Comparison of ENCODE assay signal across 8 cellular contexts in genomic region chr16:5071341-5071680, GRCh38. TPM values are rescaled to one million over a fixed set of nuclear protein-coding genes. Genes with fewer than 3 reads are reported as not detected.
DNase-seq lines count a peak whose midpoint lies in the region; ATAC-seq and TF ChIP-seq lines count a peak whose summit lies in the region.

No MANE protein-coding gene starts in this region.

- TF ChIP-seq CTCF in GM23338 (conservative IDR thresholded peaks at IDR 0.05; ENCODE audit: low read depth in 2 of 2), result no peak
- no peak for TF ChIP-seq CTCF in activated B cell treated with CpG ODN at 0.5 μM for 24 hours (IDR thresholded peaks at IDR 0.05)
- no peak for TF ChIP-seq CTCF in glutamatergic neuron (IDR thresholded peaks at IDR 0.05; ENCODE audit: partially characterized antibody, unreplicated experiment)

- CTCF ChIA-PET in activated B cell treated with CpG ODN at 0.5 μM for 24 hours (lab: Charles Lee), result no interaction called here

- H3K4me1 Mint-ChIP-seq in GM23338, result peaks cover 18% of the 10 kb centered on the region
- H3K4me1 Mint-ChIP-seq in activated B cell treated with CpG ODN at 0.5 μM for 24 hours, result peaks cover 25% of the 10 kb centered on the region
- peaks cover 2% of the 10 kb centered on the region for H3K4me1 Mint-ChIP-seq in glutamatergic neuron (ENCODE audit: low read depth, unreplicated experiment)

- peak overlapping the region; percentile 97 for H2AFZ ChIP-seq in GM23338

- H3K4me1 ChIP-seq in GM23338 (ENCODE audit: insufficient read depth), result peaks cover 7% of the 10 kb centered on the region

- H3K36me3 Mint-ChIP-seq in GM23338 (ENCODE audit: low read depth) (peaks cover 21% of the 10 kb centered on the region), activated B cell treated with CpG ODN at 0.5 μM for 24 hours (ENCODE audit: low read depth) (peaks cover 26% of the 10 kb centered on the region), glutamatergic neuron (ENCODE audit: unreplicated experiment) (no peaks in the 10 kb centered on the region)

- no peaks in the 10 kb centered on the region for H3K36me3 ChIP-seq in GM23338 (ENCODE audit: insufficient read depth)

- H3K79me2 ChIP-seq in GM23338 (replicated peaks; ENCODE audit: insufficient read depth), result peaks cover 35% of the 10 kb centered on the region

- H3K27me3 ChIP-seq in GM23338 (ENCODE audit: insufficient read depth), result no peaks in the 10 kb centered on the region

- H3F3A ChIP-seq in GM23338 (replicated peaks; ENCODE audit: low read depth), result no peaks in the 10 kb centered on the region; the same call in 1 of the 2 replicates

- H3K27ac ChIP-seq in GM23338 (ENCODE audit: low read depth) (no peak overlapping the region), skin epidermis (peak overlapping the region; percentile 24 to 94 (median 84))

- H3K4me3 ChIP-seq in GM23338, result peak overlapping the region; percentile 94
- peak overlapping the region; percentile 49 to 91 (median 69) for H3K4me3 ChIP-seq in skin epidermis

- H3K27ac Mint-ChIP-seq in GM23338 (no peak overlapping the region), activated B cell treated with CpG ODN at 0.5 μM for 24 hours (peak overlapping the region; percentile 94), glutamatergic neuron (ENCODE audit: unreplicated experiment) (peak overlapping the region; percentile 96)

- H3K9me2 ChIP-seq in GM23338 (ENCODE audit: insufficient read depth), result no peaks in the 10 kb centered on the region

- DNase-seq in GM23338 (ENCODE audit: low spot score) (no peak), activated B cell treated with CpG ODN at 0.5 μM for 24 hours (no peak), glutamatergic neuron (no peak), NCI-H2029 (lab: John Stamatoyannopoulos, UW) (no peak)
- no peak for DNase-seq in stimulated activated naive CD4-positive, alpha-beta T cell treated with Interleukin-2 at 50 U/mL for 16 hours (lab: John Stamatoyannopoulos, UW)

- H3K4me3 Mint-ChIP-seq in GM23338 (peak overlapping the region; percentile 96), activated B cell treated with CpG ODN at 0.5 μM for 24 hours (peak overlapping the region; percentile 96), glutamatergic neuron (ENCODE audit: unreplicated experiment) (peak overlapping the region; percentile 96)

- ATAC-seq in GM23338 (no peak), activated B cell treated with CpG ODN at 0.5 μM for 24 hours (ENCODE audit: low read depth) (no peak), HG02678 (IDR thresholded peaks at IDR 0.05; ENCODE audit: unreplicated experiment) (no peak)
- no peak for ATAC-seq in activated CD4-positive, CD25-positive, alpha-beta regulatory T cell treated with anti-CD3 and anti-CD28 coated beads, Interleukin-2, amount 50 U/mL, for 24 hours

- peaks cover 14% of the 10 kb centered on the region for H3K27me3 Mint-ChIP-seq in GM23338 (ENCODE audit: insufficient read depth, low read depth, poor library complexity)
- H3K27me3 Mint-ChIP-seq in activated B cell treated with CpG ODN at 0.5 μM for 24 hours, result peaks cover 3% of the 10 kb centered on the region
- peaks cover 3% of the 10 kb centered on the region for H3K27me3 Mint-ChIP-seq in glutamatergic neuron (ENCODE audit: unreplicated experiment)

- intact Hi-C loops in activated B cell treated with CpG ODN at 0.5 μM for 24 hours (cut with micrococcal nuclease), result loop anchor here (1.0 to 5.0 kb wide), 2 partner anchors 38 to 224 kb away; partner anchors contain the start of genes GLYR1, NAGPA and UBN1

- POLR2A ChIA-PET in activated B cell treated with CpG ODN at 0.5 μM for 24 hours (lab: Charles Lee), result interaction anchor here (1.7 to 2.0 kb wide), 4 partner anchors 27 to 720 kb away, joined by 5 to 19 read pairs (median 6); partner anchors contain the start of genes NAGPA and PAM16

- peak overlapping the region; percentile 97; the same call in 1 of the 2 replicates for H3K4me2 ChIP-seq in GM23338

- 0 out of 3 replicates have a peak, but pooled peaks cover 3% of the 10 kb centered on the region for H3K9me3 Mint-ChIP-seq in GM23338
- H3K9me3 Mint-ChIP-seq in activated B cell treated with CpG ODN at 0.5 μM for 24 hours, result no peaks in the 10 kb centered on the region
- H3K9me3 Mint-ChIP-seq in glutamatergic neuron (ENCODE audit: unreplicated experiment), result peaks cover 2% of the 10 kb centered on the region

- no peaks in the 10 kb centered on the region; the same call in 1 of the 2 replicates for H4K20me1 ChIP-seq in GM23338 (replicated peaks; ENCODE audit: insufficient read depth)

TF ChIP-seq in GM23338, 12 proteins besides CTCF, POLR2A, EP300 and RAD21 (continues in another document):
- TF ChIP-seq, protein P1, sequence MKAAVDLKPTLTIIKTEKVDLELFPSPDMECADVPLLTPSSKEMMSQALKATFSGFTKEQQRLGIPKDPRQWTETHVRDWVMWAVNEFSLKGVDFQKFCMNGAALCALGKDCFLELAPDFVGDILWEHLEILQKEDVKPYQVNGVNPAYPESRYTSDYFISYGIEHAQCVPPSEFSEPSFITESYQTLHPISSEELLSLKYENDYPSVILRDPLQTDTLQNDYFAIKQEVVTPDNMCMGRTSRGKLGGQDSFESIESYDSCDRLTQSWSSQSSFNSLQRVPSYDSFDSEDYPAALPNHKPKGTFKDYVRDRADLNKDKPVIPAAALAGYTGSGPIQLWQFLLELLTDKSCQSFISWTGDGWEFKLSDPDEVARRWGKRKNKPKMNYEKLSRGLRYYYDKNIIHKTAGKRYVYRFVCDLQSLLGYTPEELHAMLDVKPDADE (IDR thresholded peaks at IDR 0.05), result no peak
- TF ChIP-seq CREB1 (CRISPR knock-in tag; IDR thresholded peaks at IDR 0.05; ENCODE audit: low read depth) (no peak), EZH2phosphoT487 (IDR thresholded peaks at IDR 0.05; ENCODE audit: unreplicated experiment) (no peak), NANOG (IDR thresholded peaks at IDR 0.05; ENCODE audit: borderline replicate concordance) (no peak), POLR2AphosphoS5 (IDR thresholded peaks at IDR 0.05; ENCODE audit: low read depth) (no peak), ZNF331 (CRISPR knock-in tag; IDR thresholded peaks at IDR 0.05; ENCODE audit: low read depth) (no peak)

RNA-seq across cellular contexts. Expression of gene ALG1, which starts 0.3 kb away (rescaled TPM):
- total RNA-seq in GM23338 (2014; rRNA removed; shearing (Covaris generic)), result 30.0 and 36.4 TPM in 2 replicates
- 19.2 and 20.2 TPM in 2 replicates for polyA plus RNA-seq in GM23338 (2016; fragmentation: Nextera tagmentation; extraction: Ambion mirVana)
- 25.8 and 28.2 TPM in 2 replicates for total RNA-seq in activated B cell treated with CpG ODN at 0.5 μM for 24 hours
- total RNA-seq in glutamatergic neuron (ENCODE audit: unreplicated experiment), result 18.8 TPM

RNA-seq across cellular contexts. Expression of gene C16orf89, which starts 5.6 kb away (rescaled TPM):
- total RNA-seq in GM23338 (2014; rRNA removed; shearing (Covaris generic)), result 2.8 and 4.2 TPM in 2 replicates
- polyA plus RNA-seq in GM23338 (2016; fragmentation: Nextera tagmentation; extraction: Ambion mirVana), result 4.4 and 6.5 TPM in 2 replicates
- total RNA-seq in activated B cell treated with CpG ODN at 0.5 μM for 24 hours (not detected in 2 replicates), glutamatergic neuron (ENCODE audit: unreplicated experiment) (not detected)

RNA-seq across cellular contexts. Expression of gene EEF2KMT, which starts 26.3 kb away (rescaled TPM):
- 28.7 and 37.1 TPM in 2 replicates for total RNA-seq in GM23338 (2014; rRNA removed; shearing (Covaris generic))
- 19.7 and 24.0 TPM in 2 replicates for polyA plus RNA-seq in GM23338 (2016; fragmentation: Nextera tagmentation; extraction: Ambion mirVana)
- total RNA-seq in activated B cell treated with CpG ODN at 0.5 μM for 24 hours (14.9 and 15.3 TPM in 2 replicates), glutamatergic neuron (ENCODE audit: unreplicated experiment) (12.9 TPM)

RNA-seq across cellular contexts. Expression of gene NAGPA, which starts 37.6 kb away (rescaled TPM):
- total RNA-seq in GM23338 (2014; rRNA removed; shearing (Covaris generic)), result 13.1 and 20.7 TPM in 2 replicates
- 6.3 and 7.5 TPM in 2 replicates for polyA plus RNA-seq in GM23338 (2016; fragmentation: Nextera tagmentation; extraction: Ambion mirVana)
- total RNA-seq in activated B cell treated with CpG ODN at 0.5 μM for 24 hours, result 23.8 and 24.2 TPM in 2 replicates
- 9.7 TPM for total RNA-seq in glutamatergic neuron (ENCODE audit: unreplicated experiment)
